Comparison of ENCODE assay signal across 20 cellular contexts in genomic region chr2:7724336-7724735, GRCh38.
DNase-seq lines count a peak whose midpoint lies in the region; ATAC-seq and TF ChIP-seq lines count a peak whose summit lies in the region.
"Had no signal": no experiment of that assay in that cellular context is flagged by ENCODE, and none has a peak within 500 bp of the region (broad histone marks: within the 10 kb centered on the region; RNA-seq: fewer than 3 reads in every experiment).

No MANE protein-coding gene starts in this region.

- no peaks in the 10 kb centered on the region for H3K9me3 ChIP-seq in WERI-Rb-1 (ENCODE audit: severe bottlenecking)
- H3K9me3 ChIP-seq: body of pancreas, SJSA1, uterus had no signal

- TF ChIP-seq CTCF in WERI-Rb-1 (IDR thresholded peaks at IDR 0.05; ENCODE audit: low read depth, low read length) = no peak

- no peak overlapping the region for H3K4me3 ChIP-seq in WERI-Rb-1 (ENCODE audit: low read depth, low read length)
- H3K4me3 ChIP-seq: body of pancreas, K562, SJSA1, uterus had no signal

- no peak for ATAC-seq in activated T-cell treated with anti-CD3 and anti-CD28 coated beads, Interleukin-2, amount 50 U/mL, for 72 hours (replicated peaks in 1 of 2)
- ATAC-seq in effector memory CD8-positive, alpha-beta T cell (replicated peaks) = no peak
- ATAC-seq in stimulated activated naive CD8-positive, alpha-beta T cell treated with anti-CD3 and anti-CD28 coated beads, Interleukin-15, amount 100 ng/mL, for 72 hours = no peak
- ATAC-seq: body of pancreas, K562, WTC11 had no signal

- no peak overlapping the region for H3K27ac ChIP-seq in WERI-Rb-1
- H3K27ac ChIP-seq: body of pancreas, epithelial cell of prostate, SJSA1, uterus had no signal

- no peaks in the 10 kb centered on the region for H3K27me3 ChIP-seq in WERI-Rb-1 (ENCODE audit: insufficient read depth, low read depth, severe bottlenecking)
- H3K27me3 ChIP-seq: body of pancreas, SJSA1, uterus had no signal

- H3K9me3 Mint-ChIP-seq in activated T-cell treated with anti-CD3 and anti-CD28 coated beads, Interleukin-2, amount 50 U/mL, for 72 hours = peaks cover 2 to 7% of the 10 kb centered on the region in 2 donors
- no peaks in the 10 kb centered on the region for H3K9me3 Mint-ChIP-seq in effector memory CD8-positive, alpha-beta T cell
- H3K9me3 Mint-ChIP-seq in stimulated activated naive CD8-positive, alpha-beta T cell treated with anti-CD3 and anti-CD28 coated beads, Interleukin-15, amount 100 ng/mL, for 72 hours = peaks cover 0 to 4% of the 10 kb centered on the region in 2 donors
- H3K9me3 Mint-ChIP-seq: WTC11 had no signal

- no peaks in the 10 kb centered on the region for H3K27me3 Mint-ChIP-seq in activated T-cell treated with anti-CD3 and anti-CD28 coated beads, Interleukin-2, amount 50 U/mL, for 72 hours (ENCODE audit: low read depth)
- H3K27me3 Mint-ChIP-seq in effector memory CD8-positive, alpha-beta T cell = no peaks in the 10 kb centered on the region
- no peaks in the 10 kb centered on the region for H3K27me3 Mint-ChIP-seq in stimulated activated naive CD8-positive, alpha-beta T cell treated with anti-CD3 and anti-CD28 coated beads, Interleukin-15, amount 100 ng/mL, for 72 hours

- H3K4me1 Mint-ChIP-seq in activated T-cell treated with anti-CD3 and anti-CD28 coated beads, Interleukin-2, amount 50 U/mL, for 72 hours (ENCODE audit: low read depth) = peaks cover 57% of the 10 kb centered on the region
- H3K4me1 Mint-ChIP-seq in effector memory CD8-positive, alpha-beta T cell (ENCODE audit: low read depth in 2 of 2) = peaks cover 56 to 80% of the 10 kb centered on the region in 2 donors
- peaks cover 33% of the 10 kb centered on the region for H3K4me1 Mint-ChIP-seq in stimulated activated naive CD8-positive, alpha-beta T cell treated with anti-CD3 and anti-CD28 coated beads, Interleukin-15, amount 100 ng/mL, for 72 hours

- peaks cover 20 to 23% of the 10 kb centered on the region in 2 donors for H3K36me3 Mint-ChIP-seq in activated T-cell treated with anti-CD3 and anti-CD28 coated beads, Interleukin-2, amount 50 U/mL, for 72 hours (ENCODE audit: insufficient read depth in 2 of 2)
- peaks cover 5% of the 10 kb centered on the region for H3K36me3 Mint-ChIP-seq in effector memory CD8-positive, alpha-beta T cell (ENCODE audit: insufficient read depth)
- H3K36me3 Mint-ChIP-seq: WTC11 had no signal

- no peaks in the 10 kb centered on the region for H3K36me3 ChIP-seq in WERI-Rb-1
- H3K36me3 ChIP-seq: SJSA1, uterus had no signal

- H3K4me3 Mint-ChIP-seq in activated T-cell treated with anti-CD3 and anti-CD28 coated beads, Interleukin-2, amount 50 U/mL, for 72 hours = peak overlapping the region; percentile 64 to 92
- peak overlapping the region; percentile 75 to 81 for H3K4me3 Mint-ChIP-seq in effector memory CD8-positive, alpha-beta T cell
- H3K4me3 Mint-ChIP-seq in stimulated activated naive CD8-positive, alpha-beta T cell treated with anti-CD3 and anti-CD28 coated beads, Interleukin-15, amount 100 ng/mL, for 72 hours = peak overlapping the region in 1 of 2 donors; percentile 89
- H3K4me3 Mint-ChIP-seq: WTC11 had no signal

- peak overlapping the region; percentile 93 for H3K27ac Mint-ChIP-seq in activated T-cell treated with anti-CD3 and anti-CD28 coated beads, Interleukin-2, amount 50 U/mL, for 72 hours
- H3K27ac Mint-ChIP-seq in effector memory CD8-positive, alpha-beta T cell = peak overlapping the region; percentile 79 to 96
- peak overlapping the region; percentile 80 to 99 for H3K27ac Mint-ChIP-seq in stimulated activated naive CD8-positive, alpha-beta T cell treated with anti-CD3 and anti-CD28 coated beads, Interleukin-15, amount 100 ng/mL, for 72 hours
- H3K27ac Mint-ChIP-seq: WTC11 had no signal

- DNase-seq in activated T-cell treated with anti-CD3 and anti-CD28 coated beads, Interleukin-2, amount 50 U/mL, for 72 hours = no peak
- DNase-seq in activated T-cell treated with anti-CD3 and anti-CD28 coated beads for 4 hours (no peak), WERI-Rb-1 (peak; percentile 71), DMS 273 treated with DMSO at 0.1 percent for 48 hours (lab: John Stamatoyannopoulos, UW) (no peak), globus pallidus (ENCODE audit: low spot score) (no peak), NOMO-1 (lab: John Stamatoyannopoulos, UW; ENCODE audit: unreplicated experiment in 2 of 2) (no peak)
- no peak for DNase-seq in effector memory CD8-positive, alpha-beta T cell
- no peak for DNase-seq in stimulated activated naive CD8-positive, alpha-beta T cell treated with anti-CD3 and anti-CD28 coated beads, Interleukin-15, amount 100 ng/mL, for 72 hours
- DNase-seq: ACHN; body of pancreas; DND-41; mammary epithelial cell; NCI-H1436; occipital lobe; stimulated activated CD4-positive, alpha-beta T cell treated with anti-CD3 and anti-CD28 coated beads, Interleukin-1b, Interleukin-23, amount 100 ng/mL, for 48 hours; uterus had no signal
